ENCODE assay signal across 19 cellular contexts in genomic region chr3:114376516-114376915, GRCh38.
DNase-seq lines count a peak whose midpoint lies in the region; ATAC-seq, FAIRE-seq and TF ChIP-seq lines count a peak whose summit lies in the region.
"Had no signal": no experiment of that assay in that cellular context is flagged by ENCODE, and none has a peak within 500 bp of the region (broad histone marks: within the 10 kb centered on the region; RNA-seq: fewer than 3 reads in every experiment).

No MANE protein-coding gene starts in this region.

- H3K4me1 ChIP-seq in right lobe of liver (no peaks in the 10 kb centered on the region), HepG2 (ENCODE audit: insufficient read depth, low read length) (no peaks in the 10 kb centered on the region), H1 (replicated peaks in 1 of 4; ENCODE audit: control insufficient read depth in 3 of 4, insufficient read depth in 4 of 4, low read length in 3 of 4) (peaks cover 0 to 7% (median 3%) of the 10 kb centered on the region in 4 experiments; a peak in 2 of 7 replicates), lower lobe of right lung (no peaks in the 10 kb centered on the region), vagina (peaks cover 25% of the 10 kb centered on the region)

- H4K8ac ChIP-seq in H1 (ENCODE audit: extremely low read depth, insufficient read depth, low read length), result no peak overlapping the region

- H2BK20ac ChIP-seq in H1 (ENCODE audit: low read length), result no peak overlapping the region

- no peaks in the 10 kb centered on the region for H3K79me2 ChIP-seq in HepG2 (ENCODE audit: insufficient read depth, low read length)
- no peaks in the 10 kb centered on the region for H3K79me2 ChIP-seq in H1 (ENCODE audit: control insufficient read depth in 1 of 2, insufficient read depth in 2 of 2, low read length in 2 of 2)

- H2AFZ ChIP-seq in HepG2 (ENCODE audit: low read length), result no peak overlapping the region
- no peak overlapping the region for H2AFZ ChIP-seq in H1 (ENCODE audit: low read length)

- H4K91ac ChIP-seq in H1 (replicated peaks; ENCODE audit: insufficient read length, low read length), result no peak overlapping the region

- no peak overlapping the region for H2AK5ac ChIP-seq in H1 (ENCODE audit: low read depth, low read length)

- no peak overlapping the region for H2BK5ac ChIP-seq in H1 (ENCODE audit: low read depth, low read length)

- no peak overlapping the region for H3K9ac ChIP-seq in HepG2 (ENCODE audit: insufficient read depth, low read depth, low read length)
- no peak overlapping the region for H3K9ac ChIP-seq in H1 (replicated peaks in 1 of 4; ENCODE audit: extremely low read depth in 1 of 4, low read depth in 3 of 4, low read length in 3 of 4)

- H3K23ac ChIP-seq in H1 (ENCODE audit: insufficient read length), result no peak overlapping the region

- no peak overlapping the region for H3K14ac ChIP-seq in H1 (ENCODE audit: insufficient read length)

- no peaks in the 10 kb centered on the region for H3K23me2 ChIP-seq in H1 (ENCODE audit: low read depth, low read length)

- H3K56ac ChIP-seq in H1 (replicated peaks; ENCODE audit: insufficient read length, low read depth, low read length), result no peak overlapping the region

- CTCF ChIA-PET in HepG2 (lab: Yijun Ruan, JAX; ENCODE audit: low intra/inter-chr PET ratio, low total read pairs) (no interaction called here), H1 (lab: Charles Lee; ENCODE audit: partially characterized antibody) (interaction anchor here (0.6 to 4.9 kb wide), 8 partner anchors 6 to 86 kb away, joined by 3 to 34 read pairs (median 4); no protein-coding TSS in a partner anchor)

- intact Hi-C loops in right lobe of liver (cut with DNase I), result no loop called here
- intact Hi-C loops in HepG2 (cut with micrococcal nuclease; ENCODE audit: unreplicated experiment), result loop anchor here (10.0 kb wide), 1 partner anchor 1318 kb away; no protein-coding TSS in a partner anchor
- intact Hi-C loops in lower lobe of right lung (cut with DNase I), result no loop called here
- intact Hi-C loops in vagina (cut with DNase I), result no loop called here

- H3K4me2 ChIP-seq in HepG2 (ENCODE audit: low read depth, low read length) (no peak overlapping the region), H1 (ENCODE audit: insufficient read depth in 1 of 2, low read depth in 2 of 2, low read length in 2 of 2) (no peak overlapping the region)

- H3K4me3 ChIP-seq in right lobe of liver (no peak overlapping the region), HepG2 (replicated peaks in 1 of 3; ENCODE audit: insufficient read depth in 1 of 3, low read depth in 2 of 3, low read length in 3 of 3) (no peak overlapping the region), H1 (ENCODE audit: extremely low read depth in 1 of 4, insufficient read depth in 2 of 4, low read depth in 3 of 4, low read length in 4 of 4) (no peak overlapping the region), lower lobe of right lung (no peak overlapping the region), vagina (no peak overlapping the region), WERI-Rb-1 (ENCODE audit: low read depth, low read length) (no peak overlapping the region)
- H3K4me3 ChIP-seq: HAP-1, SJSA1 had no signal

- in situ Hi-C loops in HepG2 (cut with HindIII; ENCODE audit: extremely low pct_ligation_motif_present, low pct_unique_long_range_greater_than_20kb), result no loop called here

- H3K79me1 ChIP-seq in H1 (ENCODE audit: low read depth, low read length), result no peaks in the 10 kb centered on the region

- WGBS in right lobe of liver (ENCODE audit: insufficient coverage, low coverage, low lambda C conversion rate, missing lambda C conversion rate), result 65% methylated on average over 5 of the region's 5 CpGs
- whole genome bisulfite sequencing in HepG2 (ENCODE audit: low lambda C conversion rate), result 98% methylated on average over 5 of the region's 5 CpGs
- WGBS in H1 (ENCODE audit: extremely low coverage in 1 of 2, insufficient coverage in 1 of 2, insufficient read length in 1 of 2, insufficient replicate concordance in 2 of 2, low coverage in 1 of 2, low lambda C conversion rate in 2 of 2, missing lambda C conversion rate in 1 of 2), 2 experiments, result 92% methylated on average over 5 of the region's 5 CpGs; no CpG with 5 or more reads in 1 of the 2 experiments

- H3K27me3 ChIP-seq in right lobe of liver (no peaks in the 10 kb centered on the region), HepG2 (ENCODE audit: control insufficient read depth in 1 of 2, insufficient read depth in 2 of 2, low read length in 2 of 2) (no peaks in the 10 kb centered on the region), H1 (replicated peaks in 1 of 4; ENCODE audit: control insufficient read depth in 3 of 4, extremely low read depth in 1 of 4, insufficient read depth in 3 of 4, low read length in 3 of 4) (no peaks in the 10 kb centered on the region), lower lobe of right lung (ENCODE audit: low read depth) (no peaks in the 10 kb centered on the region), vagina (no peaks in the 10 kb centered on the region), WERI-Rb-1 (ENCODE audit: insufficient read depth, low read depth, severe bottlenecking) (peaks cover 29% of the 10 kb centered on the region)
- H3K27me3 ChIP-seq: SJSA1 had no signal

- BruUV-seq in HepG2 (replicated peaks; lab: Mats Ljungman, UMichigan), result no TSS peak

- H4K20me1 ChIP-seq in HepG2 (ENCODE audit: insufficient read depth, low read length), result no peaks in the 10 kb centered on the region
- no peaks in the 10 kb centered on the region for H4K20me1 ChIP-seq in H1 (replicated peaks in 1 of 2; ENCODE audit: control insufficient read depth in 1 of 2, insufficient read depth in 2 of 2, low read length in 2 of 2)

- H3K36me3 ChIP-seq in right lobe of liver (peaks cover 0 to 22% (median 5%) of the 10 kb centered on the region in 4 donors), HepG2 (replicated peaks in 1 of 2; ENCODE audit: control insufficient read depth in 1 of 2, insufficient read depth in 2 of 2, low read length in 2 of 2) (peaks cover 4 to 31% of the 10 kb centered on the region in 2 experiments; a peak in 4 of 5 replicates), H1 (ENCODE audit: control insufficient read depth in 2 of 4, insufficient read depth in 4 of 4, low read length in 3 of 4) (peaks cover 0 to 3% (median 0%) of the 10 kb centered on the region in 4 experiments; a peak in 1 of 8 replicates), lower lobe of right lung (peaks cover 12% of the 10 kb centered on the region), vagina (no peaks in the 10 kb centered on the region), WERI-Rb-1 (no peaks in the 10 kb centered on the region)
- H3K36me3 ChIP-seq: HAP-1 had no signal

- no peak overlapping the region for H4K5ac ChIP-seq in H1 (ENCODE audit: insufficient read length, low read depth, low read length)

- no peak overlapping the region for H3K18ac ChIP-seq in H1 (ENCODE audit: extremely low read depth, low read length)

- FAIRE-seq in HepG2 (lab: Jason Lieb, UNC), result no peak
- FAIRE-seq in H1 (lab: Jason Lieb, UNC), result no peak
- FAIRE-seq: HTR-8/SVneo had no signal

- H3K9me3 ChIP-seq in right lobe of liver (no peaks in the 10 kb centered on the region), HepG2 (ENCODE audit: low read length) (no peaks in the 10 kb centered on the region), H1 (ENCODE audit: insufficient read depth in 2 of 2, low read depth in 1 of 2, low read length in 1 of 2) (no peaks in the 10 kb centered on the region; a peak in 1 of 4 replicates), lower lobe of right lung (no peaks in the 10 kb centered on the region), vagina (no peaks in the 10 kb centered on the region), WERI-Rb-1 (ENCODE audit: severe bottlenecking) (no peaks in the 10 kb centered on the region)
- H3K9me3 ChIP-seq: HAP-1, SJSA1 had no signal

- H3K27ac ChIP-seq in right lobe of liver, result no peak overlapping the region
- H3K27ac ChIP-seq in HepG2 (ENCODE audit: extremely low read length, insufficient read depth, low read length), result no peak overlapping the region
- H3K27ac ChIP-seq in H1 (ENCODE audit: low read depth, low read length), result no peak overlapping the region
- H3K27ac ChIP-seq in lower lobe of right lung, result peak overlapping the region; percentile 25
- peak overlapping the region; percentile 8 for H3K27ac ChIP-seq in vagina
- H3K27ac ChIP-seq in WERI-Rb-1, result no peak overlapping the region
- H3K27ac ChIP-seq: SJSA1 had no signal

- H2BK12ac ChIP-seq in H1 (ENCODE audit: low read depth, low read length), result no peak overlapping the region

- H3K4ac ChIP-seq in H1 (replicated peaks; ENCODE audit: insufficient read length, low read depth, low read length), result no peak overlapping the region

- TF ChIP-seq CTCF in right lobe of liver (IDR thresholded peaks at IDR 0.05) (no peak), HepG2 (CRISPR knock-in tag; IDR thresholded peaks at IDR 0.05) (no peak), H1 (IDR thresholded peaks at IDR 0.05; ENCODE audit: control extremely low read depth in 1 of 3, insufficient read depth in 1 of 3, low read depth in 1 of 3, low read length in 3 of 3) (no peak), lower lobe of right lung (IDR thresholded peaks at IDR 0.05) (no peak), vagina (IDR thresholded peaks at IDR 0.05) (no peak), WERI-Rb-1 (IDR thresholded peaks at IDR 0.05; ENCODE audit: low read depth, low read length) (no peak)

- H2BK15ac ChIP-seq in H1 (ENCODE audit: low read length), result 0 out of 2 replicates have a peak overlapping the region, but pooled peaks have one; percentile 9

- DNase-seq in right lobe of liver (no peak), HepG2 (ENCODE audit: low spot score) (no peak), H1 (ENCODE audit: low read depth in 1 of 2, low spot score in 2 of 2) (no peak), lower lobe of right lung (no peak), vagina (ENCODE audit: extremely low spot score in 2 of 2) (no peak), WERI-Rb-1 (no peak)
- DNase-seq in stimulated activated CD4-positive, alpha-beta T cell treated with anti-CD3 and anti-CD28 coated beads, Interleukin-15, amount 100 ng/mL, for 24 hours, result no peak
- no peak for DNase-seq in central memory CD4-positive, alpha-beta T cell
- DNase-seq: ACHN; CD4-positive, alpha-beta memory T cell; EL; NCI-H1436 treated with DMSO at 0.1 percent for 48 hours; NCI-H2081; NCI-H524 treated with DMSO at 0.1 percent for 48 hours; NK-92 treated with Interleukin-12 subunit alpha and Interleukin-12 subunit beta, amount 100 ng/mL, for 24 hours; OCI-M1 had no signal

- ATAC-seq in right lobe of liver (peak in 3 of 4 donors; percentile 12 to 72 (median 33)), HepG2 (no peak), lower lobe of right lung (no peak)

- TF ChIP-seq EP300 in HepG2 (IDR thresholded peaks at IDR 0.05; ENCODE audit: low read depth in 2 of 2, low read length in 2 of 2), result no peak
- no peak for TF ChIP-seq EP300 in HepG2 (CRISPR knock-in tag; IDR thresholded peaks at IDR 0.05; ENCODE audit: borderline replicate concordance)
- no peak for TF ChIP-seq EP300 in H1 (IDR thresholded peaks at IDR 0.05; ENCODE audit: borderline replicate concordance in 1 of 2, low read depth in 2 of 2, low read length in 2 of 2)

- no peak overlapping the region for H2BK120ac ChIP-seq in H1 (replicated peaks; ENCODE audit: low read depth, low read length)

- POLR2A ChIA-PET in HepG2 (lab: Yijun Ruan, JAX), result no interaction called here
- POLR2A ChIA-PET in H1 (lab: Charles Lee; ENCODE audit: partially characterized antibody), result interaction anchor here (0.6 kb wide), 1 partner anchor 123 kb away, joined by 3 read pairs; no protein-coding TSS in a partner anchor

- no peak for TF ChIP-seq POLR2A in right lobe of liver (IDR thresholded peaks at IDR 0.05)
- no peak for TF ChIP-seq POLR2A in HepG2 (IDR thresholded peaks at IDR 0.05; ENCODE audit: insufficient read depth in 1 of 2, low read depth in 2 of 2, low read length in 2 of 2)
- no peak for TF ChIP-seq POLR2A in H1 (IDR thresholded peaks at IDR 0.05; ENCODE audit: control extremely low read depth in 1 of 2, low read depth in 2 of 2, low read length in 2 of 2)
- no peak for TF ChIP-seq POLR2A in vagina (IDR thresholded peaks at IDR 0.05)

- no peak for TF ChIP-seq RAD21 in HepG2 (CRISPR knock-in tag; IDR thresholded peaks at IDR 0.05)
- no peak for TF ChIP-seq RAD21 in H1 (IDR thresholded peaks at IDR 0.05 in 1 of 2, conservative IDR thresholded peaks at IDR 0.05 in 1 of 2; ENCODE audit: low read depth in 2 of 2, low read length in 2 of 2)

Comparison
In these comparisons a context has a peak if more than half of its experiments do, and no peak if none do; other contexts are left out.
1. ATAC-seq: peak in right lobe of liver (3 of 4); none in HepG2 (single experiment) and lower lobe of right lung (0 of 2).
2. H3K27ac ChIP-seq: peak in lower lobe of right lung (single experiment) and vagina (single experiment); none in right lobe of liver (0 of 3), HepG2 (single experiment), H1 (single experiment) and WERI-Rb-1 (single experiment).